In genomic region chr2:152743004-152743403, GRCh38 we compare ENCODE assay signal across 9 cellular contexts. TPM values are rescaled to one million over a fixed set of nuclear protein-coding genes. Genes with fewer than 3 reads are reported as not detected.
DNase-seq lines count a peak whose midpoint lies in the region; ATAC-seq and TF ChIP-seq lines count a peak whose summit lies in the region.
"Had no signal": no experiment of that assay in that cellular context is flagged by ENCODE, and none has a peak within 500 bp of the region (broad histone marks: within the 10 kb centered on the region; RNA-seq: fewer than 3 reads in every experiment).

No MANE protein-coding gene starts in this region.

- in situ Hi-C loops in Panc1 (cut with HindIII; ENCODE audit: low pct_unique_long_range_greater_than_20kb, low sequenced_read_pairs): no loop called here

- H3K27ac ChIP-seq in Panc1 (ENCODE audit: low read length): no peak overlapping the region
- no peak overlapping the region for H3K27ac ChIP-seq in hepatocyte

- CTCF ChIA-PET in activated CD8-positive, alpha-beta T cell treated with anti-CD3 and anti-CD28 coated beads for 36 hours (lab: Charles Lee): interaction anchor here (0.6 to 2.0 kb wide), 10 partner anchors 8 to 567 kb away, joined by 3 to 9 read pairs (median 3); partner anchors contain the start of gene STAM2
- CTCF ChIA-PET in activated CD8-positive, alpha-beta T cell treated with anti-CD3 and anti-CD28 coated beads, Interleukin-2, amount 10 ng/mL, durations not matched to agents 7 days and 5 days (lab: Charles Lee): interaction anchor here (0.9 to 3.4 kb wide), 13 partner anchors 12 to 567 kb away, joined by 3 to 22 read pairs (median 4); partner anchors contain the start of genes ARL6IP6, PRPF40A and STAM2
- CTCF ChIA-PET in Panc1 (lab: Charles Lee): interaction anchor here (0.6 to 1.0 kb wide), 5 partner anchors 27 to 364 kb away, joined by 3 to 11 read pairs (median 8); no protein-coding TSS in a partner anchor

- H3K9me3 Mint-ChIP-seq in activated CD8-positive, alpha-beta T cell treated with anti-CD3 and anti-CD28 coated beads for 36 hours: no peaks in the 10 kb centered on the region
- no peaks in the 10 kb centered on the region for H3K9me3 Mint-ChIP-seq in activated CD8-positive, alpha-beta T cell treated with anti-CD3 and anti-CD28 coated beads, Interleukin-2, amount 10 ng/mL, durations not matched to agents 7 days and 5 days (ENCODE audit: insufficient read depth)
- H3K9me3 Mint-ChIP-seq: activated naive CD8-positive, alpha-beta T cell treated with anti-CD3 and anti-CD28 coated beads, Interleukin-2, amount 10 ng/mL, durations not matched to agents 7 days and 5 days had no signal

- no peaks in the 10 kb centered on the region for H3K9me2 ChIP-seq in hepatocyte (replicated peaks; ENCODE audit: insufficient read depth)

- no peak overlapping the region for H2AFZ ChIP-seq in hepatocyte

- no peak overlapping the region for H3K4me3 Mint-ChIP-seq in activated CD8-positive, alpha-beta T cell treated with anti-CD3 and anti-CD28 coated beads for 36 hours
- no peak overlapping the region for H3K4me3 Mint-ChIP-seq in activated CD8-positive, alpha-beta T cell treated with anti-CD3 and anti-CD28 coated beads, Interleukin-2, amount 10 ng/mL, durations not matched to agents 7 days and 5 days
- H3K4me3 Mint-ChIP-seq: activated naive CD8-positive, alpha-beta T cell treated with anti-CD3 and anti-CD28 coated beads, Interleukin-2, amount 10 ng/mL, durations not matched to agents 7 days and 5 days had no signal

- H3K4me3 ChIP-seq in Panc1 (ENCODE audit: low read depth in 2 of 2, low read length in 2 of 2) (no peak overlapping the region), hepatocyte (no peak overlapping the region)

- no peaks in the 10 kb centered on the region for H3K4me1 Mint-ChIP-seq in activated CD8-positive, alpha-beta T cell treated with anti-CD3 and anti-CD28 coated beads for 36 hours (ENCODE audit: low read depth)
- no peaks in the 10 kb centered on the region for H3K4me1 Mint-ChIP-seq in activated CD8-positive, alpha-beta T cell treated with anti-CD3 and anti-CD28 coated beads, Interleukin-2, amount 10 ng/mL, durations not matched to agents 7 days and 5 days (ENCODE audit: low read depth)

- no peaks in the 10 kb centered on the region for H3K27me3 ChIP-seq in Panc1 (ENCODE audit: control insufficient read depth, insufficient read depth, low read length)
- H3K27me3 ChIP-seq in hepatocyte: no peaks in the 10 kb centered on the region

- DNase-seq in activated CD8-positive, alpha-beta T cell treated with anti-CD3 and anti-CD28 coated beads for 36 hours: no peak
- DNase-seq in activated CD8-positive, alpha-beta T cell treated with anti-CD3 and anti-CD28 coated beads, Interleukin-2, amount 10 ng/mL, durations not matched to agents 7 days and 5 days: no peak
- DNase-seq in Panc1 (ENCODE audit: low read depth, low spot score) (peak; percentile 5), hepatocyte (ENCODE audit: low spot score) (peak; percentile 25), COR-L47 (lab: John Stamatoyannopoulos, UW) (no peak)
- no peak for DNase-seq in activated CD4-positive, alpha-beta T cell treated with anti-CD3 and anti-CD28 coated beads, Interleukin-2, amount 50 U/mL, for 48 hours
- DNase-seq: activated naive CD8-positive, alpha-beta T cell treated with anti-CD3 and anti-CD28 coated beads, Interleukin-2, amount 10 ng/mL, durations not matched to agents 7 days and 5 days had no signal

- intact Hi-C loops in activated CD8-positive, alpha-beta T cell treated with anti-CD3 and anti-CD28 coated beads for 36 hours (cut with micrococcal nuclease): no loop called here
- intact Hi-C loops in Panc1 (cut with micrococcal nuclease; ENCODE audit: unreplicated experiment): loop anchor here (5.0 kb wide), 1 partner anchor 774 kb away; no protein-coding TSS in a partner anchor

- no peaks in the 10 kb centered on the region for H4K20me1 ChIP-seq in hepatocyte (ENCODE audit: insufficient read depth, poor library complexity, severe bottlenecking)

- no peak for ATAC-seq in activated CD8-positive, alpha-beta T cell treated with anti-CD3 and anti-CD28 coated beads for 36 hours
- ATAC-seq in activated CD8-positive, alpha-beta T cell treated with anti-CD3 and anti-CD28 coated beads, Interleukin-2, amount 10 ng/mL, durations not matched to agents 7 days and 5 days: no peak
- peak; percentile 46 for ATAC-seq in HG03045 (IDR thresholded peaks at IDR 0.05; ENCODE audit: unreplicated experiment)
- peak; percentile 76; the same call in 1 of the 2 replicates for ATAC-seq in Panc1
- no peak for ATAC-seq in GM19455 (IDR thresholded peaks at IDR 0.05; ENCODE audit: unreplicated experiment)

- H3K27ac Mint-ChIP-seq in activated CD8-positive, alpha-beta T cell treated with anti-CD3 and anti-CD28 coated beads for 36 hours: no peak overlapping the region
- H3K27ac Mint-ChIP-seq in activated CD8-positive, alpha-beta T cell treated with anti-CD3 and anti-CD28 coated beads, Interleukin-2, amount 10 ng/mL, durations not matched to agents 7 days and 5 days: no peak overlapping the region
- H3K27ac Mint-ChIP-seq: activated naive CD8-positive, alpha-beta T cell treated with anti-CD3 and anti-CD28 coated beads, Interleukin-2, amount 10 ng/mL, durations not matched to agents 7 days and 5 days had no signal

- peaks cover 16% of the 10 kb centered on the region for H3K36me3 ChIP-seq in Panc1 (ENCODE audit: control insufficient read depth, insufficient read depth, low read length)
- no peaks in the 10 kb centered on the region for H3K36me3 ChIP-seq in hepatocyte (replicated peaks; ENCODE audit: insufficient read depth, low read depth)

- no peaks in the 10 kb centered on the region for H3K9me3 ChIP-seq in Panc1 (ENCODE audit: control insufficient read depth, insufficient read depth, low read depth, low read length)
- no peaks in the 10 kb centered on the region for H3K9me3 ChIP-seq in hepatocyte (ENCODE audit: low read depth)

- whole genome bisulfite sequencing in hepatocyte (ENCODE audit: low lambda C conversion rate, missing lambda C conversion rate): 66% methylated on average over 3 of the region's 3 CpGs

- H3K4me1 ChIP-seq in Panc1 (ENCODE audit: control insufficient read depth, insufficient read depth, low read length): no peaks in the 10 kb centered on the region
- no peaks in the 10 kb centered on the region for H3K4me1 ChIP-seq in hepatocyte (ENCODE audit: insufficient read depth)

- peaks cover 2% of the 10 kb centered on the region for H3K79me2 ChIP-seq in hepatocyte

- no TSS peak for BruUV-seq in Panc1 (replicated peaks; lab: Mats Ljungman, UMichigan)

- peaks cover 19% of the 10 kb centered on the region for H3K36me3 Mint-ChIP-seq in activated CD8-positive, alpha-beta T cell treated with anti-CD3 and anti-CD28 coated beads for 36 hours (ENCODE audit: low read depth)
- peaks cover 32% of the 10 kb centered on the region for H3K36me3 Mint-ChIP-seq in activated CD8-positive, alpha-beta T cell treated with anti-CD3 and anti-CD28 coated beads, Interleukin-2, amount 10 ng/mL, durations not matched to agents 7 days and 5 days (ENCODE audit: low read depth)

- POLR2A ChIA-PET in activated CD8-positive, alpha-beta T cell treated with anti-CD3 and anti-CD28 coated beads for 36 hours (lab: Charles Lee): interaction anchor here (1.1 kb wide), 1 partner anchor 24 kb away, joined by 4 read pairs; no protein-coding TSS in a partner anchor
- POLR2A ChIA-PET in activated CD8-positive, alpha-beta T cell treated with anti-CD3 and anti-CD28 coated beads, Interleukin-2, amount 10 ng/mL, durations not matched to agents 7 days and 5 days (lab: Charles Lee): no interaction called here
- POLR2A ChIA-PET in Panc1 (lab: Charles Lee): no interaction called here

- no peaks in the 10 kb centered on the region for H3K27me3 Mint-ChIP-seq in activated CD8-positive, alpha-beta T cell treated with anti-CD3 and anti-CD28 coated beads for 36 hours
- H3K27me3 Mint-ChIP-seq in activated CD8-positive, alpha-beta T cell treated with anti-CD3 and anti-CD28 coated beads, Interleukin-2, amount 10 ng/mL, durations not matched to agents 7 days and 5 days (ENCODE audit: low read depth): no peaks in the 10 kb centered on the region
- H3K27me3 Mint-ChIP-seq: activated naive CD8-positive, alpha-beta T cell treated with anti-CD3 and anti-CD28 coated beads, Interleukin-2, amount 10 ng/mL, durations not matched to agents 7 days and 5 days had no signal

- peak; percentile 50 for TF ChIP-seq CTCF in activated CD8-positive, alpha-beta T cell treated with anti-CD3 and anti-CD28 coated beads for 36 hours (IDR thresholded peaks at IDR 0.05)
- TF ChIP-seq CTCF in Panc1 (IDR thresholded peaks at IDR 0.05) (peak; percentile 51; the same call in 1 of the 2 replicates), hepatocyte (IDR thresholded peaks at IDR 0.05; ENCODE audit: poor library complexity) (peak; percentile 45)

- H3K4me2 ChIP-seq in hepatocyte: no peak overlapping the region

RNA-seq across cellular contexts. Expression of gene ARL6IP6, which starts 24.6 kb away (rescaled TPM):
- 10 to 100 TPM; 21.0 to 29.8 TPM for total RNA-seq in activated CD8-positive, alpha-beta T cell treated with anti-CD3 and anti-CD28 coated beads for 36 hours
- 10 to 100 TPM; 42.9 to 44.4 TPM for total RNA-seq in activated CD8-positive, alpha-beta T cell treated with anti-CD3 and anti-CD28 coated beads, Interleukin-2, amount 10 ng/mL, durations not matched to agents 7 days and 5 days
- 38.9 TPM for total RNA-seq in Panc1 (2021; ENCODE audit: unreplicated experiment)
- 29.8 TPM for polyA plus RNA-seq in Panc1 (2012; ENCODE audit: insufficient read length)
- total RNA-seq in hepatocyte: 23.2 and 28.6 TPM in 2 replicates
- polyA plus RNA-seq in hepatocyte: 18.2 and 21.1 TPM in 2 replicates

RNA-seq across cellular contexts. Expression of gene PRPF40A, which starts 25.7 kb away (rescaled TPM):
- 100 to 1,000 TPM; 145 to 148 TPM for total RNA-seq in activated CD8-positive, alpha-beta T cell treated with anti-CD3 and anti-CD28 coated beads for 36 hours
- total RNA-seq in activated CD8-positive, alpha-beta T cell treated with anti-CD3 and anti-CD28 coated beads, Interleukin-2, amount 10 ng/mL, durations not matched to agents 7 days and 5 days: 100 to 1,000 TPM; 116 to 117 TPM
- total RNA-seq in Panc1 (2021; ENCODE audit: unreplicated experiment): 142 TPM
- 95.1 TPM for polyA plus RNA-seq in Panc1 (2012; ENCODE audit: insufficient read length)
- 125 and 131 TPM in 2 replicates for total RNA-seq in hepatocyte
- polyA plus RNA-seq in hepatocyte: 99.6 and 101 TPM in 2 replicates

Comparison
In these comparisons a context has a peak if more than half of its experiments do, and no peak if none do; other contexts are left out.
1. ATAC-seq: peak in HG03045 (single experiment) and Panc1 (single experiment); none in activated CD8-positive, alpha-beta T cell treated with anti-CD3 and anti-CD28 coated beads for 36 hours (single experiment), activated CD8-positive, alpha-beta T cell treated with anti-CD3 and anti-CD28 coated beads, Interleukin-2, amount 10 ng/mL, durations not matched to agents 7 days and 5 days (single experiment) and GM19455 (single experiment).
2. DNase-seq: peak in Panc1 (single experiment) and hepatocyte (single experiment); none in activated CD8-positive, alpha-beta T cell treated with anti-CD3 and anti-CD28 coated beads for 36 hours (single experiment), activated CD8-positive, alpha-beta T cell treated with anti-CD3 and anti-CD28 coated beads, Interleukin-2, amount 10 ng/mL, durations not matched to agents 7 days and 5 days (single experiment), activated CD4-positive, alpha-beta T cell treated with anti-CD3 and anti-CD28 coated beads, Interleukin-2, amount 50 U/mL, for 48 hours (0 of 2) and COR-L47 (single experiment).
3. Peak in every context shown above with its lines, with median percentiles within 50 percentile points of each other: CTCF ChIP-seq.